1 cellular context compared by ENCODE assay signal in the genomic region with DNA sequence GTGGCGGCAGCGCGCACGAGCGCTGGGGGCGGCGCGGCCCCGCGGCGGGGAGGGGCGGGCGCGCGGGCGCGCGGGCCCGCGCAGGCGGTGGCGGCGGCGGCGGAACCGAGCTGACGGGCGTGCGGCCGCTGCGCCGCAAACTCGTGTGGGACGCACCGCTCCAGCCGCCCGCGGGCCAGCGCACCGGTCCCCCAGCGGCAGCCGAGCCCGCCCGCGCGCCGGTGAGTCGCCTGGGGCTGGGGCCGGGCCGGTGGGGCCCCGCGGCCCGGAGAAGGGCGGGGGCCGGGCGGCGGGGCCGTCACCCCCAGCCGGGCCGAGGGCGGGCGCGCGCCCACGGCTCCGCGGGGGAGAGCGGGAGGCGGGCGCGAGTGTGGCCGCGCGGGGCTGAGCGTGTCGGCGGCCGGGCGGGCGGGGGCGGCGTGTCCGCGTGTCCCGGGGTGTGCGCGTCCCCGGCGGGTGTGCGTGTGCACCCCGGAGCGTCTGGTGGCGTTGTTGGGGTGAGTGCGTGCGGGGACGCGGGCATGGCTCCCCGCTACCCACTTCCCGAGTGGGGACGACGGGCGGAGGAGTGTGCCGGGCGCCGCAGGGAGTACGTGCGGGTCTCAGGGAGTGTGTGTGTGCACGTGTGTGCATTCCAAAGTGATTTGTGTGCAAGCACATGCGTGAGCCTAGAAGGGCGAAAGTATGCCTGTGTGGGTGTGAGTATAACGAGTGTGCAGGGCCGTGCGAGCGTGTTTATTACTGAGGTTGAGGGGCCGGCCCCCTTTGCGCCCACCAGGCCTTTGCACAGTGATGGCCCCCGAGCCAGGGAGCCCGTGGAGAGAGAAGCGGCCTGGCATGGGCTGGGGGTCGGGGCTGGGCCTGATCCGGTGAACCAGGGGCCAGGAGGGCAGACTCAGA.
A peak's percentile ranks its signal among the peaks of the same experiment; 100 is the strongest.
TF ChIP-seq lines count a peak whose summit lies in the region.

Gene NEK6 (plus strand): TSS at position 85 of the 900 bp plus-strand sequence. CDS start 44,016 bp downstream, outside the sequence.

TF ChIP-seq in HepG2, 621 proteins besides CTCF, POLR2A, EP300 and RAD21 (continues in another document):
- TF ChIP-seq ZFP37 (CRISPR knock-in tag; IDR thresholded peaks at IDR 0.05; ENCODE audit: borderline replicate concordance) (no peak), CCAR2 (optimal IDR thresholded peaks at IDR 0.05; ENCODE audit: low read depth, low read length) (no peak), PCBP1 (IDR thresholded peaks at IDR 0.05; ENCODE audit: borderline replicate concordance, low read depth, low read length) (peak; percentile 53; the same call in 1 of the 2 replicates), HNRNPH1 (optimal IDR thresholded peaks at IDR 0.05; ENCODE audit: low read depth, low read length) (no peak), DPF2 (CRISPR knock-in tag; IDR thresholded peaks at IDR 0.05; ENCODE audit: borderline replicate concordance, low read depth) (0 out of 2 replicates have a peak, but pooled peaks have one; percentile 23), GABPB1 (CRISPR knock-in tag; IDR thresholded peaks at IDR 0.05) (peak; percentile 33; the same call in 1 of the 2 replicates), MEF2D (CRISPR knock-in tag; IDR thresholded peaks at IDR 0.05) (0 out of 2 replicates have a peak, but pooled peaks have one; percentile 61), SRY (CRISPR knock-in tag; IDR thresholded peaks at IDR 0.05) (peak; percentile 71; the same call in 1 of the 2 replicates), GFI1 (CRISPR knock-in tag; IDR thresholded peaks at IDR 0.05; ENCODE audit: borderline replicate concordance) (no peak), TAF1 (CRISPR knock-in tag; IDR thresholded peaks at IDR 0.05) (peak; percentile 40; the same call in 1 of the 2 replicates), SMYD3 (CRISPR knock-in tag; IDR thresholded peaks at IDR 0.05) (no peak), ZC3H13 (CRISPR knock-in tag; IDR thresholded peaks at IDR 0.05) (no peak; the same call in 1 of the 2 replicates), ZNF430 (CRISPR knock-in tag; IDR thresholded peaks at IDR 0.05) (0 out of 2 replicates have a peak, but pooled peaks have one; percentile 5), NR2F2 (IDR thresholded peaks at IDR 0.05; ENCODE audit: borderline replicate concordance, low read depth) (no peak), HES4 (CRISPR knock-in tag; IDR thresholded peaks at IDR 0.05; ENCODE audit: borderline replicate concordance) (no peak), ZBTB3 (CRISPR knock-in tag; IDR thresholded peaks at IDR 0.05; ENCODE audit: borderline replicate concordance, low read depth) (no peak), MAX (IDR thresholded peaks at IDR 0.05) (peak; percentile 73), THYN1 (CRISPR knock-in tag; IDR thresholded peaks at IDR 0.05; ENCODE audit: borderline replicate concordance, low read depth) (no peak), HNRNPLL (IDR thresholded peaks at IDR 0.05; ENCODE audit: low read depth, low read length, poor library complexity, severe bottlenecking) (peak; percentile 25), PHF8 (CRISPR knock-in tag; IDR thresholded peaks at IDR 0.05) (peak; percentile 74), HDAC6 (IDR thresholded peaks at IDR 0.05; ENCODE audit: low read depth, low read length) (no peak), NFE2L1 (CRISPR knock-in tag; IDR thresholded peaks at IDR 0.05; ENCODE audit: borderline replicate concordance) (peak; percentile 45; the same call in 1 of the 2 replicates), ZC3H4 (CRISPR knock-in tag; IDR thresholded peaks at IDR 0.05; ENCODE audit: borderline replicate concordance) (0 out of 2 replicates have a peak, but pooled peaks have one; percentile 50), NONO (IDR thresholded peaks at IDR 0.05) (no peak), NONO (CRISPR knock-in tag; conservative IDR thresholded peaks at IDR 0.05) (peak; percentile 61; the same call in 1 of the 2 replicates), PITX1 (CRISPR knock-in tag; IDR thresholded peaks at IDR 0.05) (0 out of 2 replicates have a peak, but pooled peaks have one; percentile 34), ZBTB42 (CRISPR knock-in tag; IDR thresholded peaks at IDR 0.05) (no peak), NCOA5 (CRISPR knock-in tag; IDR thresholded peaks at IDR 0.05) (no peak), SKIL (CRISPR knock-in tag; IDR thresholded peaks at IDR 0.05; ENCODE audit: borderline replicate concordance) (no peak), DDIT3 (CRISPR knock-in tag; IDR thresholded peaks at IDR 0.05) (no peak), CHD2 (IDR thresholded peaks at IDR 0.05; ENCODE audit: low read depth, low read length) (no peak), MEIS2 (CRISPR knock-in tag; IDR thresholded peaks at IDR 0.05) (no peak), SOX5 (CRISPR knock-in tag; IDR thresholded peaks at IDR 0.05; ENCODE audit: borderline replicate concordance) (no peak), ZNF274 (CRISPR knock-in tag; IDR thresholded peaks at IDR 0.05) (peak; percentile 62; the same call in 1 of the 2 replicates), ATF7-NPFF (CRISPR knock-in tag; IDR thresholded peaks at IDR 0.05; ENCODE audit: low read depth) (peak; percentile 39; the same call in 1 of the 2 replicates), HHEX (CRISPR knock-in tag; IDR thresholded peaks at IDR 0.05) (no peak), GATAD2A (CRISPR knock-in tag; IDR thresholded peaks at IDR 0.05) (no peak), ETV6 (CRISPR knock-in tag; conservative IDR thresholded peaks at IDR 0.05) (0 out of 2 replicates have a peak, but pooled peaks have one; percentile 52), SALL2 (CRISPR knock-in tag; IDR thresholded peaks at IDR 0.05) (0 out of 2 replicates have a peak, but pooled peaks have one; percentile 19)
- TF ChIP-seq, protein P1, sequence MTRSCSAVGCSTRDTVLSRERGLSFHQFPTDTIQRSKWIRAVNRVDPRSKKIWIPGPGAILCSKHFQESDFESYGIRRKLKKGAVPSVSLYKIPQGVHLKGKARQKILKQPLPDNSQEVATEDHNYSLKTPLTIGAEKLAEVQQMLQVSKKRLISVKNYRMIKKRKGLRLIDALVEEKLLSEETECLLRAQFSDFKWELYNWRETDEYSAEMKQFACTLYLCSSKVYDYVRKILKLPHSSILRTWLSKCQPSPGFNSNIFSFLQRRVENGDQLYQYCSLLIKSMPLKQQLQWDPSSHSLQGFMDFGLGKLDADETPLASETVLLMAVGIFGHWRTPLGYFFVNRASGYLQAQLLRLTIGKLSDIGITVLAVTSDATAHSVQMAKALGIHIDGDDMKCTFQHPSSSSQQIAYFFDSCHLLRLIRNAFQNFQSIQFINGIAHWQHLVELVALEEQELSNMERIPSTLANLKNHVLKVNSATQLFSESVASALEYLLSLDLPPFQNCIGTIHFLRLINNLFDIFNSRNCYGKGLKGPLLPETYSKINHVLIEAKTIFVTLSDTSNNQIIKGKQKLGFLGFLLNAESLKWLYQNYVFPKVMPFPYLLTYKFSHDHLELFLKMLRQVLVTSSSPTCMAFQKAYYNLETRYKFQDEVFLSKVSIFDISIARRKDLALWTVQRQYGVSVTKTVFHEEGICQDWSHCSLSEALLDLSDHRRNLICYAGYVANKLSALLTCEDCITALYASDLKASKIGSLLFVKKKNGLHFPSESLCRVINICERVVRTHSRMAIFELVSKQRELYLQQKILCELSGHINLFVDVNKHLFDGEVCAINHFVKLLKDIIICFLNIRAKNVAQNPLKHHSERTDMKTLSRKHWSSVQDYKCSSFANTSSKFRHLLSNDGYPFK (CRISPR knock-in tag; IDR thresholded peaks at IDR 0.05; ENCODE audit: borderline replicate concordance) = peak; percentile 44; the same call in 1 of the 2 replicates
- TF ChIP-seq, protein P2, sequence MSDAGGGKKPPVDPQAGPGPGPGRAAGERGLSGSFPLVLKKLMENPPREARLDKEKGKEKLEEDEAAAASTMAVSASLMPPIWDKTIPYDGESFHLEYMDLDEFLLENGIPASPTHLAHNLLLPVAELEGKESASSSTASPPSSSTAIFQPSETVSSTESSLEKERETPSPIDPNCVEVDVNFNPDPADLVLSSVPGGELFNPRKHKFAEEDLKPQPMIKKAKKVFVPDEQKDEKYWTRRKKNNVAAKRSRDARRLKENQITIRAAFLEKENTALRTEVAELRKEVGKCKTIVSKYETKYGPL (CRISPR knock-in tag; IDR thresholded peaks at IDR 0.05) = no peak; the same call in 1 of the 2 replicates
- TF ChIP-seq, protein P3, sequence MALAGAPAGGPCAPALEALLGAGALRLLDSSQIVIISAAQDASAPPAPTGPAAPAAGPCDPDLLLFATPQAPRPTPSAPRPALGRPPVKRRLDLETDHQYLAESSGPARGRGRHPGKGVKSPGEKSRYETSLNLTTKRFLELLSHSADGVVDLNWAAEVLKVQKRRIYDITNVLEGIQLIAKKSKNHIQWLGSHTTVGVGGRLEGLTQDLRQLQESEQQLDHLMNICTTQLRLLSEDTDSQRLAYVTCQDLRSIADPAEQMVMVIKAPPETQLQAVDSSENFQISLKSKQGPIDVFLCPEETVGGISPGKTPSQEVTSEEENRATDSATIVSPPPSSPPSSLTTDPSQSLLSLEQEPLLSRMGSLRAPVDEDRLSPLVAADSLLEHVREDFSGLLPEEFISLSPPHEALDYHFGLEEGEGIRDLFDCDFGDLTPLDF (CRISPR knock-in tag; IDR thresholded peaks at IDR 0.05) = no peak
- TF ChIP-seq, protein P4, sequence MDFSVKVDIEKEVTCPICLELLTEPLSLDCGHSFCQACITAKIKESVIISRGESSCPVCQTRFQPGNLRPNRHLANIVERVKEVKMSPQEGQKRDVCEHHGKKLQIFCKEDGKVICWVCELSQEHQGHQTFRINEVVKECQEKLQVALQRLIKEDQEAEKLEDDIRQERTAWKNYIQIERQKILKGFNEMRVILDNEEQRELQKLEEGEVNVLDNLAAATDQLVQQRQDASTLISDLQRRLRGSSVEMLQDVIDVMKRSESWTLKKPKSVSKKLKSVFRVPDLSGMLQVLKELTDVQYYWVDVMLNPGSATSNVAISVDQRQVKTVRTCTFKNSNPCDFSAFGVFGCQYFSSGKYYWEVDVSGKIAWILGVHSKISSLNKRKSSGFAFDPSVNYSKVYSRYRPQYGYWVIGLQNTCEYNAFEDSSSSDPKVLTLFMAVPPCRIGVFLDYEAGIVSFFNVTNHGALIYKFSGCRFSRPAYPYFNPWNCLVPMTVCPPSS (IDR thresholded peaks at IDR 0.05) = no peak
